11 cellular contexts compared by ENCODE assay signal in genomic region chr12:44628180-44628579, GRCh38.
"Had no signal": no experiment of that assay in that cellular context is flagged by ENCODE, and none has a peak within 500 bp of the region (broad histone marks: within the 10 kb centered on the region; RNA-seq: fewer than 3 reads in every experiment).

No MANE protein-coding gene starts in this region.

- H3K9me3 Mint-ChIP-seq: memory B cell had no signal

- H3K27ac Mint-ChIP-seq: memory B cell, progenitor cell of endocrine pancreas had no signal

- H3K4me3 Mint-ChIP-seq: memory B cell had no signal

- H3K36me3 Mint-ChIP-seq: memory B cell had no signal

- ATAC-seq: gastrocnemius medialis, left lobe of liver had no signal

- H3K4me1 Mint-ChIP-seq: memory B cell had no signal

- H3K27me3 Mint-ChIP-seq: progenitor cell of endocrine pancreas had no signal

- DNase-seq: adrenal gland, cortex of kidney, erythroblast, gastrocnemius medialis, head of caudate nucleus, kidney, testis, upper lobe of left lung had no signal
